In genomic region chr9:132877818-132878694, GRCh38 we compare ENCODE assay signal across 8 cellular contexts.
A peak's percentile ranks its signal among the peaks of the same experiment; 100 is the strongest.
DNase-seq lines count a peak whose midpoint lies in the region; ATAC-seq lines count a peak whose summit lies in the region.

TSS of gene AK8 (minus strand) at chr9:132878284. CDS start at chr9:132878255, 29 bp downstream.

- H3K27me3 ChIP-seq in iPS-15b (ENCODE audit: control insufficient read depth, insufficient read depth, low read length) = peaks cover 17% of the 10 kb centered on the region

- H3K9ac ChIP-seq in iPS-15b (ENCODE audit: low read depth, low read length) = no peak within 1 kb of the TSS

- no peaks in the 10 kb centered on the region for H3K4me1 ChIP-seq in iPS-15b (ENCODE audit: control insufficient read depth, insufficient read depth, low read length)

- no peaks in the 10 kb centered on the region for H3K36me3 ChIP-seq in iPS-15b (ENCODE audit: control insufficient read depth, insufficient read depth, low read length)

- no peaks in the 10 kb centered on the region for H3K9me3 ChIP-seq in iPS-15b (ENCODE audit: control insufficient read depth, insufficient read depth, low read length)

- peak; percentile 70 for ATAC-seq in GM21619 (IDR thresholded peaks at IDR 0.05; ENCODE audit: unreplicated experiment)

- DNase-seq in DMS53 (lab: John Stamatoyannopoulos, UW) (peak; percentile 88), NAMALWA (ENCODE audit: low spot score) (peak; percentile 76), UCSD-AML1 (lab: John Stamatoyannopoulos, UW; ENCODE audit: unreplicated experiment) (peak; percentile 78), brain pericyte (ENCODE audit: low read depth, low spot score) (peak; percentile 17), skeletal muscle cell (ENCODE audit: low read depth) (peak; percentile 27), NCI-H526 treated with DMSO at 0.1 percent for 48 hours (lab: John Stamatoyannopoulos, UW) (no peak)

- H3K4me3 ChIP-seq in iPS-15b (ENCODE audit: low read depth, low read length) = peak within 1 kb of the TSS; percentile 92
- H3K4me3 ChIP-seq in skeletal muscle cell (ENCODE audit: low read depth, low read length) = peak within 1 kb of the TSS; percentile 99
